1 cellular context compared by ENCODE assay signal in the genomic region with DNA sequence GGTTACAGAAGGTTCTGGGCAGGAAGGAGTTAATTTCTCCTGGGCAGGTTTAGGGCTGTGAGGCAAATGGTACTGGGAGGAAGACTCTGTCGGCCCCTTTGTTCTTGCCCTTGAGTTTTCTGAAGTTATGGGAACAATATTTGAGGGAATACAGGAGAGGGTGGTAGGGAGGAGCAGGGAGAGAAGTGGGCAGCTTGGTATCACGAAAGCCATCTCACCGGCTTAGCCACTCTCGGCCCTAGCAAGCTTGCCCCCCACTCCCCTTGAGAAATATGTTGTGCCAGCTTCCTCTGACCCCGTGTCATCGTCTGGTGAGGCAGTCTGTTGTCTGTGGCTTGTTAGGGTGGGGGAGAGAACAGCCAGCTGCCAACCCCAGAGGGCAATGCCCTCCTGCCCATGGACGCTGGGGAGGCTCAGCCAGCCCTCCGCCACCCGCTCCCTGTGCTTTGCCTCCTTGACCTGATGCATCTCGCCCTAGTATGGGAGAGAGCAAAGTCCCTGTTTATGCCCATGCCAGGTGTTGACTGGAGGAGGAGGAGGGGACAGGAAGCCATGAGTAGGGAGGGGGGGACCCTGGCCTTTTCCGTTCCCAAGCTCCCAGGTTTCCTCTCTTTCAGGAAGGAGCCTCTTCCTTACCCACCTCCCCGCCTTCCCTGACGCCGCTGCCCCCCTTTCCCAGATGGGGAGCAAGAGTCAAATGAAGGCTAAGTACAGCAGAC.
TF ChIP-seq lines count a peak whose summit lies in the region.

No MANE protein-coding gene starts in this region.

TF ChIP-seq in HepG2, 621 proteins besides CTCF, POLR2A, EP300 and RAD21 (continued from another document and continues in another):
- TF ChIP-seq, protein P1, sequence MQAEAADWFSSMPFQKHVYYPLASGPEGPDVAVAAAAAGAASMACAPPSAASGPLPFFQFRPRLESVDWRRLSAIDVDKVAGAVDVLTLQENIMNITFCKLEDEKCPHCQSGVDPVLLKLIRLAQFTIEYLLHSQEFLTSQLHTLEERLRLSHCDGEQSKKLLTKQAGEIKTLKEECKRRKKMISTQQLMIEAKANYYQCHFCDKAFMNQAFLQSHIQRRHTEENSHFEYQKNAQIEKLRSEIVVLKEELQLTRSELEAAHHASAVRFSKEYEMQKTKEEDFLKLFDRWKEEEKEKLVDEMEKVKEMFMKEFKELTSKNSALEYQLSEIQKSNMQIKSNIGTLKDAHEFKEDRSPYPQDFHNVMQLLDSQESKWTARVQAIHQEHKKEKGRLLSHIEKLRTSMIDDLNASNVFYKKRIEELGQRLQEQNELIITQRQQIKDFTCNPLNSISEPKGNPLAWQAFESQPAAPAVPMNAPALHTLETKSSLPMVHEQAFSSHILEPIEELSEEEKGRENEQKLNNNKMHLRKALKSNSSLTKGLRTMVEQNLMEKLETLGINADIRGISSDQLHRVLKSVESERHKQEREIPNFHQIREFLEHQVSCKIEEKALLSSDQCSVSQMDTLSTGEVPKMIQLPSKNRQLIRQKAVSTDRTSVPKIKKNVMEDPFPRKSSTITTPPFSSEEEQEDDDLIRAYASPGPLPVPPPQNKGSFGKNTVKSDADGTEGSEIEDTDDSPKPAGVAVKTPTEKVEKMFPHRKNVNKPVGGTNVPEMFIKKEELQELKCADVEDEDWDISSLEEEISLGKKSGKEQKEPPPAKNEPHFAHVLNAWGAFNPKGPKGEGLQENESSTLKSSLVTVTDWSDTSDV (CRISPR knock-in tag; IDR thresholded peaks at IDR 0.05), result no peak
- peak; percentile 32; the same call in 1 of the 2 replicates for TF ChIP-seq ATF7-NPFF (CRISPR knock-in tag; IDR thresholded peaks at IDR 0.05; ENCODE audit: low read depth)
- TF ChIP-seq HNRNPH1 (optimal IDR thresholded peaks at IDR 0.05; ENCODE audit: low read depth, low read length), result peak; percentile 95
- no peak for TF ChIP-seq ZNF33A (CRISPR knock-in tag; IDR thresholded peaks at IDR 0.05; ENCODE audit: borderline replicate concordance)
- TF ChIP-seq, protein P2, sequence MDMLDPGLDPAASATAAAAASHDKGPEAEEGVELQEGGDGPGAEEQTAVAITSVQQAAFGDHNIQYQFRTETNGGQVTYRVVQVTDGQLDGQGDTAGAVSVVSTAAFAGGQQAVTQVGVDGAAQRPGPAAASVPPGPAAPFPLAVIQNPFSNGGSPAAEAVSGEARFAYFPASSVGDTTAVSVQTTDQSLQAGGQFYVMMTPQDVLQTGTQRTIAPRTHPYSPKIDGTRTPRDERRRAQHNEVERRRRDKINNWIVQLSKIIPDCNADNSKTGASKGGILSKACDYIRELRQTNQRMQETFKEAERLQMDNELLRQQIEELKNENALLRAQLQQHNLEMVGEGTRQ (IDR thresholded peaks at IDR 0.05; ENCODE audit: low read depth, low read length), result no peak
- TF ChIP-seq, protein P2 (CRISPR knock-in tag; IDR thresholded peaks at IDR 0.05; ENCODE audit: borderline replicate concordance), result no peak
- TF ChIP-seq TCF7L2 (IDR thresholded peaks at IDR 0.05; ENCODE audit: low read depth, low read length), result no peak
- TF ChIP-seq, protein P3, sequence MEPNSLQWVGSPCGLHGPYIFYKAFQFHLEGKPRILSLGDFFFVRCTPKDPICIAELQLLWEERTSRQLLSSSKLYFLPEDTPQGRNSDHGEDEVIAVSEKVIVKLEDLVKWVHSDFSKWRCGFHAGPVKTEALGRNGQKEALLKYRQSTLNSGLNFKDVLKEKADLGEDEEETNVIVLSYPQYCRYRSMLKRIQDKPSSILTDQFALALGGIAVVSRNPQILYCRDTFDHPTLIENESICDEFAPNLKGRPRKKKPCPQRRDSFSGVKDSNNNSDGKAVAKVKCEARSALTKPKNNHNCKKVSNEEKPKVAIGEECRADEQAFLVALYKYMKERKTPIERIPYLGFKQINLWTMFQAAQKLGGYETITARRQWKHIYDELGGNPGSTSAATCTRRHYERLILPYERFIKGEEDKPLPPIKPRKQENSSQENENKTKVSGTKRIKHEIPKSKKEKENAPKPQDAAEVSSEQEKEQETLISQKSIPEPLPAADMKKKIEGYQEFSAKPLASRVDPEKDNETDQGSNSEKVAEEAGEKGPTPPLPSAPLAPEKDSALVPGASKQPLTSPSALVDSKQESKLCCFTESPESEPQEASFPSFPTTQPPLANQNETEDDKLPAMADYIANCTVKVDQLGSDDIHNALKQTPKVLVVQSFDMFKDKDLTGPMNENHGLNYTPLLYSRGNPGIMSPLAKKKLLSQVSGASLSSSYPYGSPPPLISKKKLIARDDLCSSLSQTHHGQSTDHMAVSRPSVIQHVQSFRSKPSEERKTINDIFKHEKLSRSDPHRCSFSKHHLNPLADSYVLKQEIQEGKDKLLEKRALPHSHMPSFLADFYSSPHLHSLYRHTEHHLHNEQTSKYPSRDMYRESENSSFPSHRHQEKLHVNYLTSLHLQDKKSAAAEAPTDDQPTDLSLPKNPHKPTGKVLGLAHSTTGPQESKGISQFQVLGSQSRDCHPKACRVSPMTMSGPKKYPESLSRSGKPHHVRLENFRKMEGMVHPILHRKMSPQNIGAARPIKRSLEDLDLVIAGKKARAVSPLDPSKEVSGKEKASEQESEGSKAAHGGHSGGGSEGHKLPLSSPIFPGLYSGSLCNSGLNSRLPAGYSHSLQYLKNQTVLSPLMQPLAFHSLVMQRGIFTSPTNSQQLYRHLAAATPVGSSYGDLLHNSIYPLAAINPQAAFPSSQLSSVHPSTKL (CRISPR knock-in tag; IDR thresholded peaks at IDR 0.05), result peak; percentile 57
- no peak; the same call in 1 of the 2 replicates for TF ChIP-seq NFKBIZ (CRISPR knock-in tag; IDR thresholded peaks at IDR 0.05)
- no peak; the same call in 1 of the 2 replicates for TF ChIP-seq KDM5A (IDR thresholded peaks at IDR 0.05; ENCODE audit: borderline replicate concordance, low read length)
- TF ChIP-seq, protein P4, sequence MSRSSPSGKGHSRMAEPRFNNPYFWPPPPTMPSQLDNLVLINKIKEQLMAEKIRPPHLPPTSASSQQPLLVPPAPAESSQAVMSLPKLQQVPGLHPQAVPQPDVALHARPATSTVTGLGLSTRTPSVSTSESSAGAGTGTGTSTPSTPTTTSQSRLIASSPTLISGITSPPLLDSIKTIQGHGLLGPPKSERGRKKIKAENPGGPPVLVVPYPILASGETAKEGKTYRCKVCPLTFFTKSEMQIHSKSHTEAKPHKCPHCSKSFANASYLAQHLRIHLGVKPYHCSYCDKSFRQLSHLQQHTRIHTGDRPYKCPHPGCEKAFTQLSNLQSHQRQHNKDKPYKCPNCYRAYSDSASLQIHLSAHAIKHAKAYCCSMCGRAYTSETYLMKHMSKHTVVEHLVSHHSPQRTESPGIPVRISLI (CRISPR knock-in tag; IDR thresholded peaks at IDR 0.05; ENCODE audit: borderline replicate concordance), result peak; percentile 61; the same call in 1 of the 2 replicates
- TF ChIP-seq, protein P5, sequence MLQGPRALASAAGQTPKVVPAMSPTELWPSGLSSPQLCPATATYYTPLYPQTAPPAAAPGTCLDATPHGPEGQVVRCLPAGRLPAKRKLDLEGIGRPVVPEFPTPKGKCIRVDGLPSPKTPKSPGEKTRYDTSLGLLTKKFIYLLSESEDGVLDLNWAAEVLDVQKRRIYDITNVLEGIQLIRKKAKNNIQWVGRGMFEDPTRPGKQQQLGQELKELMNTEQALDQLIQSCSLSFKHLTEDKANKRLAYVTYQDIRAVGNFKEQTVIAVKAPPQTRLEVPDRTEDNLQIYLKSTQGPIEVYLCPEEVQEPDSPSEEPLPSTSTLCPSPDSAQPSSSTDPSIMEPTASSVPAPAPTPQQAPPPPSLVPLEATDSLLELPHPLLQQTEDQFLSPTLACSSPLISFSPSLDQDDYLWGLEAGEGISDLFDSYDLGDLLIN (CRISPR knock-in tag; IDR thresholded peaks at IDR 0.05; ENCODE audit: borderline replicate concordance), result no peak
- no peak for TF ChIP-seq MBNL3 (CRISPR knock-in tag; conservative IDR thresholded peaks at IDR 0.05)
- peak; percentile 50; the same call in 1 of the 2 replicates for TF ChIP-seq ZNF775 (CRISPR knock-in tag; IDR thresholded peaks at IDR 0.05; ENCODE audit: borderline replicate concordance)
- 0 out of 2 replicates have a peak, but pooled peaks have one; percentile 67 for TF ChIP-seq ZNF446 (CRISPR knock-in tag; IDR thresholded peaks at IDR 0.05)
- TF ChIP-seq ZNF720 (CRISPR knock-in tag; IDR thresholded peaks at IDR 0.05), result no peak
- TF ChIP-seq, protein P6, sequence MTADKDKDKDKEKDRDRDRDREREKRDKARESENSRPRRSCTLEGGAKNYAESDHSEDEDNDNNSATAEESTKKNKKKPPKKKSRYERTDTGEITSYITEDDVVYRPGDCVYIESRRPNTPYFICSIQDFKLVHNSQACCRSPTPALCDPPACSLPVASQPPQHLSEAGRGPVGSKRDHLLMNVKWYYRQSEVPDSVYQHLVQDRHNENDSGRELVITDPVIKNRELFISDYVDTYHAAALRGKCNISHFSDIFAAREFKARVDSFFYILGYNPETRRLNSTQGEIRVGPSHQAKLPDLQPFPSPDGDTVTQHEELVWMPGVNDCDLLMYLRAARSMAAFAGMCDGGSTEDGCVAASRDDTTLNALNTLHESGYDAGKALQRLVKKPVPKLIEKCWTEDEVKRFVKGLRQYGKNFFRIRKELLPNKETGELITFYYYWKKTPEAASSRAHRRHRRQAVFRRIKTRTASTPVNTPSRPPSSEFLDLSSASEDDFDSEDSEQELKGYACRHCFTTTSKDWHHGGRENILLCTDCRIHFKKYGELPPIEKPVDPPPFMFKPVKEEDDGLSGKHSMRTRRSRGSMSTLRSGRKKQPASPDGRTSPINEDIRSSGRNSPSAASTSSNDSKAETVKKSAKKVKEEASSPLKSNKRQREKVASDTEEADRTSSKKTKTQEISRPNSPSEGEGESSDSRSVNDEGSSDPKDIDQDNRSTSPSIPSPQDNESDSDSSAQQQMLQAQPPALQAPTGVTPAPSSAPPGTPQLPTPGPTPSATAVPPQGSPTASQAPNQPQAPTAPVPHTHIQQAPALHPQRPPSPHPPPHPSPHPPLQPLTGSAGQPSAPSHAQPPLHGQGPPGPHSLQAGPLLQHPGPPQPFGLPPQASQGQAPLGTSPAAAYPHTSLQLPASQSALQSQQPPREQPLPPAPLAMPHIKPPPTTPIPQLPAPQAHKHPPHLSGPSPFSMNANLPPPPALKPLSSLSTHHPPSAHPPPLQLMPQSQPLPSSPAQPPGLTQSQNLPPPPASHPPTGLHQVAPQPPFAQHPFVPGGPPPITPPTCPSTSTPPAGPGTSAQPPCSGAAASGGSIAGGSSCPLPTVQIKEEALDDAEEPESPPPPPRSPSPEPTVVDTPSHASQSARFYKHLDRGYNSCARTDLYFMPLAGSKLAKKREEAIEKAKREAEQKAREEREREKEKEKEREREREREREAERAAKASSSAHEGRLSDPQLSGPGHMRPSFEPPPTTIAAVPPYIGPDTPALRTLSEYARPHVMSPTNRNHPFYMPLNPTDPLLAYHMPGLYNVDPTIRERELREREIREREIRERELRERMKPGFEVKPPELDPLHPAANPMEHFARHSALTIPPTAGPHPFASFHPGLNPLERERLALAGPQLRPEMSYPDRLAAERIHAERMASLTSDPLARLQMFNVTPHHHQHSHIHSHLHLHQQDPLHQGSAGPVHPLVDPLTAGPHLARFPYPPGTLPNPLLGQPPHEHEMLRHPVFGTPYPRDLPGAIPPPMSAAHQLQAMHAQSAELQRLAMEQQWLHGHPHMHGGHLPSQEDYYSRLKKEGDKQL (CRISPR knock-in tag; IDR thresholded peaks at IDR 0.05; ENCODE audit: low read depth), result peak; percentile 74
- peak; percentile 89 for TF ChIP-seq ZNF749 (CRISPR knock-in tag; IDR thresholded peaks at IDR 0.05; ENCODE audit: borderline replicate concordance)
- no peak for TF ChIP-seq ZNF75D (CRISPR knock-in tag; IDR thresholded peaks at IDR 0.05; ENCODE audit: borderline replicate concordance)
- peak; percentile 88 for TF ChIP-seq RXRA (CRISPR knock-in tag; IDR thresholded peaks at IDR 0.05)
- no peak for TF ChIP-seq SIN3B (IDR thresholded peaks at IDR 0.05; ENCODE audit: low read length)
- no peak for TF ChIP-seq PCBP1 (IDR thresholded peaks at IDR 0.05; ENCODE audit: borderline replicate concordance, low read depth, low read length)
- peak; percentile 85; the same call in 1 of the 2 replicates for TF ChIP-seq ZNF790 (CRISPR knock-in tag; IDR thresholded peaks at IDR 0.05; ENCODE audit: borderline replicate concordance)
- TF ChIP-seq, protein P7, sequence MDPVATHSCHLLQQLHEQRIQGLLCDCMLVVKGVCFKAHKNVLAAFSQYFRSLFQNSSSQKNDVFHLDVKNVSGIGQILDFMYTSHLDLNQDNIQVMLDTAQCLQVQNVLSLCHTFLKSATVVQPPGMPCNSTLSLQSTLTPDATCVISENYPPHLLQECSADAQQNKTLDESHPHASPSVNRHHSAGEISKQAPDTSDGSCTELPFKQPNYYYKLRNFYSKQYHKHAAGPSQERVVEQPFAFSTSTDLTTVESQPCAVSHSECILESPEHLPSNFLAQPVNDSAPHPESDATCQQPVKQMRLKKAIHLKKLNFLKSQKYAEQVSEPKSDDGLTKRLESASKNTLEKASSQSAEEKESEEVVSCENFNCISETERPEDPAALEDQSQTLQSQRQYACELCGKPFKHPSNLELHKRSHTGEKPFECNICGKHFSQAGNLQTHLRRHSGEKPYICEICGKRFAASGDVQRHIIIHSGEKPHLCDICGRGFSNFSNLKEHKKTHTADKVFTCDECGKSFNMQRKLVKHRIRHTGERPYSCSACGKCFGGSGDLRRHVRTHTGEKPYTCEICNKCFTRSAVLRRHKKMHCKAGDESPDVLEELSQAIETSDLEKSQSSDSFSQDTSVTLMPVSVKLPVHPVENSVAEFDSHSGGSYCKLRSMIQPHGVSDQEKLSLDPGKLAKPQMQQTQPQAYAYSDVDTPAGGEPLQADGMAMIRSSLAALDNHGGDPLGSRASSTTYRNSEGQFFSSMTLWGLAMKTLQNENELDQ (CRISPR knock-in tag; IDR thresholded peaks at IDR 0.05; ENCODE audit: borderline replicate concordance), result no peak
- TF ChIP-seq PLRG1 (conservative IDR thresholded peaks at IDR 0.05), result no peak
- TF ChIP-seq, protein P8, sequence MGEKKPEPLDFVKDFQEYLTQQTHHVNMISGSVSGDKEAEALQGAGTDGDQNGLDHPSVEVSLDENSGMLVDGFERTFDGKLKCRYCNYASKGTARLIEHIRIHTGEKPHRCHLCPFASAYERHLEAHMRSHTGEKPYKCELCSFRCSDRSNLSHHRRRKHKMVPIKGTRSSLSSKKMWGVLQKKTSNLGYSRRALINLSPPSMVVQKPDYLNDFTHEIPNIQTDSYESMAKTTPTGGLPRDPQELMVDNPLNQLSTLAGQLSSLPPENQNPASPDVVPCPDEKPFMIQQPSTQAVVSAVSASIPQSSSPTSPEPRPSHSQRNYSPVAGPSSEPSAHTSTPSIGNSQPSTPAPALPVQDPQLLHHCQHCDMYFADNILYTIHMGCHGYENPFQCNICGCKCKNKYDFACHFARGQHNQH (CRISPR knock-in tag; IDR thresholded peaks at IDR 0.05), result peak; percentile 71; the same call in 1 of the 2 replicates
- peak; percentile 97 for TF ChIP-seq ZNF746 (CRISPR knock-in tag; IDR thresholded peaks at IDR 0.05)
- TF ChIP-seq, protein P9, sequence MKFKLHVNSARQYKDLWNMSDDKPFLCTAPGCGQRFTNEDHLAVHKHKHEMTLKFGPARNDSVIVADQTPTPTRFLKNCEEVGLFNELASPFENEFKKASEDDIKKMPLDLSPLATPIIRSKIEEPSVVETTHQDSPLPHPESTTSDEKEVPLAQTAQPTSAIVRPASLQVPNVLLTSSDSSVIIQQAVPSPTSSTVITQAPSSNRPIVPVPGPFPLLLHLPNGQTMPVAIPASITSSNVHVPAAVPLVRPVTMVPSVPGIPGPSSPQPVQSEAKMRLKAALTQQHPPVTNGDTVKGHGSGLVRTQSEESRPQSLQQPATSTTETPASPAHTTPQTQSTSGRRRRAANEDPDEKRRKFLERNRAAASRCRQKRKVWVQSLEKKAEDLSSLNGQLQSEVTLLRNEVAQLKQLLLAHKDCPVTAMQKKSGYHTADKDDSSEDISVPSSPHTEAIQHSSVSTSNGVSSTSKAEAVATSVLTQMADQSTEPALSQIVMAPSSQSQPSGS (CRISPR knock-in tag; IDR thresholded peaks at IDR 0.05), result peak; percentile 58; the same call in 1 of the 2 replicates
